In genomic region chr1:112714313-112715263, GRCh38 we compare ENCODE assay signal across 8 cellular contexts. TPM values are rescaled to one million over a fixed set of nuclear protein-coding genes. Genes with fewer than 3 reads are reported as not detected.
DNase-seq lines count a peak whose midpoint lies in the region; ATAC-seq and TF ChIP-seq lines count a peak whose summit lies in the region.

No MANE protein-coding gene starts in this region.

- peak overlapping the region; percentile 62 for H3K4me3 ChIP-seq in GM12875 (ENCODE audit: low read depth, low read length)
- H3K4me3 ChIP-seq in WERI-Rb-1 (ENCODE audit: low read depth, low read length): peak overlapping the region; percentile 52
- H3K4me3 ChIP-seq in fibroblast of the aortic adventitia (ENCODE audit: low read depth, low read length): peak overlapping the region; percentile 64
- peak overlapping the region; percentile 72 for H3K4me3 ChIP-seq in ovary

- no peak for TF ChIP-seq POLR2A in ovary (IDR thresholded peaks at IDR 0.05)

- TF ChIP-seq EP300 in ovary (IDR thresholded peaks at IDR 0.05): no peak

- 1 to 2% (median 1%) methylated on average over 59 to 86 of the region's 86 CpGs for whole genome bisulfite sequencing in ovary, 3 donors

- H3K4me1 ChIP-seq in ovary (ENCODE audit: insufficient read depth): peaks cover 4% of the 10 kb centered on the region

- DNase-seq in WERI-Rb-1: no peak
- no peak for DNase-seq in fibroblast of the aortic adventitia (ENCODE audit: low read depth)
- DNase-seq in ovary: peak in 4 of 5 donors; percentile 55 to 68 (median 66)
- DNase-seq in HK-2 (ENCODE audit: unreplicated experiment): no peak
- no peak for DNase-seq in SIG-M5 treated with dmso at 0.1 percent for 504 hours (lab: John Stamatoyannopoulos, UW; ENCODE audit: unreplicated experiment)

- H3K27ac ChIP-seq in WERI-Rb-1: no peak overlapping the region
- peak overlapping the region; percentile 51 to 55 for H3K27ac ChIP-seq in ovary

- no peaks in the 10 kb centered on the region for H3K36me3 ChIP-seq in WERI-Rb-1
- H3K36me3 ChIP-seq in ovary: no peaks in the 10 kb centered on the region

- intact Hi-C loops in ovary (cut with DNase I): loop anchor here (5.0 to 10.0 kb wide), 9 partner anchors 88 to 680 kb away; partner anchors contain the start of genes SLC16A1 (in 2 of the 4), LRIG2 (in 1 of the 4) and MAGI3 (in 1 of the 4)

- H3K9me3 ChIP-seq in WERI-Rb-1 (ENCODE audit: severe bottlenecking) (no peaks in the 10 kb centered on the region), ovary (no peaks in the 10 kb centered on the region)

- H3K27me3 ChIP-seq in WERI-Rb-1 (ENCODE audit: insufficient read depth, low read depth, severe bottlenecking) (peaks cover 12% of the 10 kb centered on the region), ovary (no peaks in the 10 kb centered on the region)

- ATAC-seq in HG02973 (IDR thresholded peaks at IDR 0.05; ENCODE audit: unreplicated experiment) (peak; percentile 6), GM21786 (IDR thresholded peaks at IDR 0.05; ENCODE audit: unreplicated experiment) (no peak)

- 0 out of 2 replicates have a peak, but pooled peaks have one; percentile 20 for TF ChIP-seq CTCF in GM12875 (IDR thresholded peaks at IDR 0.05; ENCODE audit: borderline replicate concordance, insufficient read depth, low read depth, low read length)
- TF ChIP-seq CTCF in WERI-Rb-1 (IDR thresholded peaks at IDR 0.05; ENCODE audit: low read depth, low read length): 0 out of 2 replicates have a peak, but pooled peaks have one; percentile 13
- no peak for TF ChIP-seq CTCF in fibroblast of the aortic adventitia (IDR thresholded peaks at IDR 0.05; ENCODE audit: insufficient read depth, low read length)
- TF ChIP-seq CTCF in ovary (IDR thresholded peaks at IDR 0.05): no peak

RNA-seq across cellular contexts. Expression of gene PPM1J, which starts 0.5 kb away (rescaled TPM):
- total RNA-seq in fibroblast of the aortic adventitia (ENCODE audit: low replicate concordance) (0.63 and 1.8 TPM in 2 replicates), ovary (1 to 10 TPM; 1.4 to 6.3 (median 2.9) TPM)
- 1 to 10 TPM in 1 of 2 donors, under 1 TPM in 1; 0.78 to 1.3 TPM for polyA plus RNA-seq in ovary

RNA-seq across cellular contexts. Expression of gene RHOC, which starts 7.7 kb away (rescaled TPM):
- total RNA-seq in fibroblast of the aortic adventitia (ENCODE audit: low replicate concordance) (223 and 471 TPM in 2 replicates), ovary (100 to 1,000 TPM; 177 to 276 (median 208) TPM)
- 100 to 1,000 TPM; 249 to 308 TPM for polyA plus RNA-seq in ovary

RNA-seq across cellular contexts. Expression of gene MOV10, which starts 40.1 kb away (rescaled TPM):
- total RNA-seq in fibroblast of the aortic adventitia (ENCODE audit: low replicate concordance) (21.4 and 31.5 TPM in 2 replicates), ovary (10 to 100 TPM; 31.7 to 66.3 (median 53.5) TPM)
- 10 to 100 TPM; 35.0 to 35.6 TPM for polyA plus RNA-seq in ovary

Comparison
In these comparisons a context has a peak if more than half of its experiments do, and no peak if none do; other contexts are left out.
1. CTCF ChIP-seq: peak in GM12875 (single experiment) and WERI-Rb-1 (single experiment); none in fibroblast of the aortic adventitia (single experiment) and ovary (0 of 3).
2. DNase-seq: peak in ovary (4 of 5); none in WERI-Rb-1 (single experiment), fibroblast of the aortic adventitia (single experiment), HK-2 (single experiment) and SIG-M5 treated with dmso at 0.1 percent for 504 hours (single experiment).
3. Peak in every context shown above with its lines, with median percentiles within 50 percentile points of each other: H3K4me3 ChIP-seq.